In the genomic region with DNA sequence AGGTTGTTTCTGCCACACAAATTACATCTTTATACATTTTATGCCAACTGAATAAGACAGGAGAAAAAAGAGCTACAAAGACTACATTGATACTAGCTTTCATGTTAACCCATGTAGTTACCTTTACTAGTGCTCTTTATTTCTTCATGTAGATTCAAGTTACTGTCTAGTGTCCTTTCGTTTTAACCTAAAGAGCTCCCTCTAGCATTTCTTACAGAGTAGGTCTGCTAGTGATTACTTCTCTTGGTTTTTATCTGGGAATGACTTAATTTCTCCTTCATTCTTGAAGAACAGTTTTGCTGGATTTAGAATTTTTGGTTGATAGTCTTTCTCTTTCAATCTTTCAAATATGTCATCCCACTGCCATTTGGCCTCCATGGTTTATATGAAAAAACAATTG, we compare ENCODE assay signal across 15 cellular contexts. TPM values are rescaled to one million over a fixed set of nuclear protein-coding genes. Genes with fewer than 3 reads are reported as not detected.
A peak's percentile ranks its signal among the peaks of the same experiment; 100 is the strongest.
DNase-seq lines count a peak whose midpoint lies in the region; ATAC-seq and TF ChIP-seq lines count a peak whose summit lies in the region.
"Had no signal": no experiment of that assay in that cellular context is flagged by ENCODE, and none has a peak within 500 bp of the region (broad histone marks: within the 10 kb centered on the region; RNA-seq: fewer than 3 reads in every experiment).

No MANE protein-coding gene starts in this region.

- H3K4me2 ChIP-seq in osteoblast (ENCODE audit: insufficient read depth, low read length) = no peak overlapping the region

- no peak overlapping the region for H2AFZ ChIP-seq in osteoblast (ENCODE audit: low read length)

- peak; percentile 17 for TF ChIP-seq CTCF in astrocyte of the spinal cord (IDR thresholded peaks at IDR 0.05; ENCODE audit: low read depth, low read length)
- peak; percentile 18 for TF ChIP-seq CTCF in osteoblast (IDR thresholded peaks at IDR 0.05; ENCODE audit: extremely low read depth, low read depth, low read length)

- H3K79me2 ChIP-seq in osteoblast (ENCODE audit: insufficient read depth, low read length) = no peaks in the 10 kb centered on the region

- H3K4me3 ChIP-seq in astrocyte of the spinal cord (ENCODE audit: low read depth, low read length) (no peak overlapping the region), osteoblast (ENCODE audit: insufficient read depth, low read length) (no peak overlapping the region)
- H3K4me3 ChIP-seq: Peyer's patch, transverse colon had no signal

- in situ Hi-C loops in astrocyte of the spinal cord (cut with HindIII; ENCODE audit: low sequenced_read_pairs) = no loop called here

- no peak for ATAC-seq in GM21737 (IDR thresholded peaks at IDR 0.05; ENCODE audit: unreplicated experiment)

- H4K20me1 ChIP-seq in osteoblast (ENCODE audit: insufficient read depth, low read length) = no peaks in the 10 kb centered on the region

- no peaks in the 10 kb centered on the region for H3K4me1 ChIP-seq in osteoblast (ENCODE audit: insufficient read depth, low read length)
- H3K4me1 ChIP-seq: Peyer's patch, transverse colon had no signal

- peaks cover 8% of the 10 kb centered on the region for H3K27me3 ChIP-seq in osteoblast (ENCODE audit: insufficient read depth, low read length)
- H3K27me3 ChIP-seq: Peyer's patch had no signal

- H3K36me3 ChIP-seq in osteoblast (ENCODE audit: insufficient read depth, low read length) = no peaks in the 10 kb centered on the region
- H3K36me3 ChIP-seq: Peyer's patch, transverse colon had no signal

- DNase-seq in SIG-M5 treated with dmso at 0.1 percent for 504 hours (lab: John Stamatoyannopoulos, UW; ENCODE audit: unreplicated experiment) = peak; percentile 6
- DNase-seq in SIG-M5 (lab: John Stamatoyannopoulos, UW) = no peak
- peak; percentile 31 for DNase-seq in M059J (ENCODE audit: low read depth)
- peak; percentile 29 for DNase-seq in astrocyte of the spinal cord (ENCODE audit: low read depth, low spot score)
- DNase-seq in osteoblast (ENCODE audit: insufficient read length, low spot score, missing footprints) = no peak
- no peak for DNase-seq in dedifferentiated amniotic fluid mesenchymal stem cell (ENCODE audit: extremely low spot score)
- no peak for DNase-seq in inferior parietal cortex (ENCODE audit: extremely low spot score)
- DNase-seq: immature natural killer cell, midbrain, NCI-H1048, NCI-H345, nucleus accumbens, Peyer's patch, transverse colon had no signal

- no peak overlapping the region for H3K27ac ChIP-seq in osteoblast (ENCODE audit: low read depth, low read length)
- H3K27ac ChIP-seq: Peyer's patch, transverse colon had no signal

- peaks cover 2% of the 10 kb centered on the region for H3K9me3 ChIP-seq in osteoblast (ENCODE audit: low read depth, low read length)
- H3K9me3 ChIP-seq: Peyer's patch, transverse colon had no signal

RNA-seq across cellular contexts. Expression of gene NOP56, which starts 21.2 kb away (rescaled TPM):
- total RNA-seq in M059J (2014; rRNA removed; shearing (Covaris generic)) = 120 and 163 TPM in 2 replicates
- total RNA-seq in osteoblast = 86.0 and 91.2 TPM in 2 replicates

RNA-seq across cellular contexts. Expression of gene IDH3B, which starts 32.8 kb away (rescaled TPM):
- 206 and 210 TPM in 2 replicates for total RNA-seq in M059J (2014; rRNA removed; shearing (Covaris generic))
- 67.5 and 71.7 TPM in 2 replicates for total RNA-seq in osteoblast

Comparison
In these comparisons a context has a peak if more than half of its experiments do, and no peak if none do; other contexts are left out.
1. DNase-seq: peak in SIG-M5 treated with dmso at 0.1 percent for 504 hours (single experiment), M059J (single experiment) and astrocyte of the spinal cord (single experiment); none in SIG-M5 (single experiment), osteoblast (single experiment), dedifferentiated amniotic fluid mesenchymal stem cell (single experiment) and inferior parietal cortex (single experiment).